9 cellular contexts compared by ENCODE assay signal in genomic region chr15:44736261-44736765, GRCh38. TPM values are rescaled to one million over a fixed set of nuclear protein-coding genes. Genes with fewer than 3 reads are reported as not detected.
DNase-seq lines count a peak whose midpoint lies in the region; ATAC-seq and TF ChIP-seq lines count a peak whose summit lies in the region.
"Had no signal": no experiment of that assay in that cellular context is flagged by ENCODE, and none has a peak within 500 bp of the region (broad histone marks: within the 10 kb centered on the region; RNA-seq: fewer than 3 reads in every experiment).

Gene TRIM69 (plus strand): TSS chr15:44736528. CDS start chr15:44736705, 177 bp downstream.

- intact Hi-C loops in upper lobe of right lung (cut with DNase I): loop anchor here (10.0 kb wide), 1 partner anchor 82 kb away; no protein-coding TSS in a partner anchor

- DNase-seq in activated effector memory CD4-positive, alpha-beta T cell treated with anti-CD3 and anti-CD28 coated beads, Interleukin-2, amount 50 U/mL, for 16 hours: peak; percentile 62
- DNase-seq in activated effector memory CD4-positive, alpha-beta T cell treated with Interleukin-2 at 50 U/mL for 16 hours: no peak
- DNase-seq in activated naive CD4-positive, alpha-beta T cell treated with anti-CD3 and anti-CD28 coated beads, Interleukin-2, amount 50 U/mL, for 72 hours (ENCODE audit: low spot score in 2 of 2): no peak
- DNase-seq in mesenchymal stem cell (no peak), upper lobe of right lung (no peak), NCI-H345 treated with DMSO at 0.1 percent for 48 hours (lab: John Stamatoyannopoulos, UW; ENCODE audit: unreplicated experiment) (no peak), NCI-H128 (lab: John Stamatoyannopoulos, UW; ENCODE audit: unreplicated experiment) (no peak)
- DNase-seq: COR-L47 had no signal

- WGBS in mesenchymal stem cell: 85% methylated on average over 1 of the region's 3 CpGs

- H3K36me3 Mint-ChIP-seq in activated naive CD4-positive, alpha-beta T cell treated with anti-CD3 and anti-CD28 coated beads, Interleukin-2, amount 50 U/mL, for 72 hours: peaks cover 12 to 15% of the 10 kb centered on the region in 2 donors

- no peak within 1 kb of the TSS for H3K18ac ChIP-seq in mesenchymal stem cell (ENCODE audit: low read depth in 1 of 2, low read length in 2 of 2)

- H3K4ac ChIP-seq in mesenchymal stem cell (ENCODE audit: low read depth in 1 of 2, low read length in 2 of 2): no peak within 1 kb of the TSS

- no peaks in the 10 kb centered on the region for H3K9me3 Mint-ChIP-seq in activated naive CD4-positive, alpha-beta T cell treated with anti-CD3 and anti-CD28 coated beads, Interleukin-2, amount 50 U/mL, for 72 hours

- no peak within 1 kb of the TSS for H4K91ac ChIP-seq in mesenchymal stem cell (ENCODE audit: low read length)

- H3K23ac ChIP-seq in mesenchymal stem cell (ENCODE audit: low read length in 2 of 2): no peak within 1 kb of the TSS

- H3K9ac ChIP-seq in mesenchymal stem cell (ENCODE audit: low read length): peak within 1 kb of the TSS; percentile 13

- no peak for TF ChIP-seq CTCF in upper lobe of right lung (IDR thresholded peaks at IDR 0.05)

- H3K79me1 ChIP-seq in mesenchymal stem cell (replicated peaks; ENCODE audit: low read length, poor library complexity, severe bottlenecking): peaks cover 3% of the 10 kb centered on the region

- peaks cover 0 to 14% of the 10 kb centered on the region in 2 experiments for H3K36me3 ChIP-seq in mesenchymal stem cell (ENCODE audit: control insufficient read depth in 1 of 2, insufficient read depth in 2 of 2, low read depth in 1 of 2, low read length in 2 of 2)
- H3K36me3 ChIP-seq in upper lobe of right lung: peaks cover 8% of the 10 kb centered on the region

- H2AK5ac ChIP-seq in mesenchymal stem cell (ENCODE audit: low read length, severe bottlenecking): no peak within 1 kb of the TSS

- H3K4me2 ChIP-seq in mesenchymal stem cell (ENCODE audit: low read length, poor library complexity, severe bottlenecking): no peak within 1 kb of the TSS

- H2AFZ ChIP-seq in mesenchymal stem cell (ENCODE audit: low read depth, low read length): no peak within 1 kb of the TSS

- no peak within 1 kb of the TSS for H4K8ac ChIP-seq in mesenchymal stem cell (ENCODE audit: low read length)

- ATAC-seq in activated naive CD4-positive, alpha-beta T cell treated with anti-CD3 and anti-CD28 coated beads, Interleukin-2, amount 50 U/mL, for 72 hours: peak in 1 of 2 donors; percentile 54
- no peak for ATAC-seq in upper lobe of right lung
- no peak for ATAC-seq in GM19328 (IDR thresholded peaks at IDR 0.05; ENCODE audit: unreplicated experiment)

- H3K4me3 ChIP-seq in mesenchymal stem cell (ENCODE audit: insufficient read depth in 1 of 2, low read depth in 1 of 2, low read length in 2 of 2) (no peak within 1 kb of the TSS), upper lobe of right lung (no peak within 1 kb of the TSS)

- H3K14ac ChIP-seq in mesenchymal stem cell (ENCODE audit: low read length in 2 of 2): no peak within 1 kb of the TSS

- peak within 1 kb of the TSS; percentile 90 to 98 for H3K27ac Mint-ChIP-seq in activated naive CD4-positive, alpha-beta T cell treated with anti-CD3 and anti-CD28 coated beads, Interleukin-2, amount 50 U/mL, for 72 hours

- H2BK15ac ChIP-seq in mesenchymal stem cell (ENCODE audit: low read depth, poor library complexity, severe bottlenecking): peak within 1 kb of the TSS; percentile 16

- no peak within 1 kb of the TSS for H2BK120ac ChIP-seq in mesenchymal stem cell (ENCODE audit: low read depth, low read length)

- H3K27ac ChIP-seq in mesenchymal stem cell (ENCODE audit: low read length, poor library complexity, severe bottlenecking) (no peak within 1 kb of the TSS), upper lobe of right lung (peak within 1 kb of the TSS; percentile 78)

- H2BK12ac ChIP-seq in mesenchymal stem cell (ENCODE audit: low read length in 2 of 2): no peak within 1 kb of the TSS

- H3K4me1 ChIP-seq in mesenchymal stem cell (ENCODE audit: control insufficient read depth, insufficient read depth, low read depth, low read length) (no peaks in the 10 kb centered on the region), upper lobe of right lung (peaks cover 13% of the 10 kb centered on the region)

- H3K9me3 ChIP-seq in mesenchymal stem cell (ENCODE audit: control insufficient read depth, low read length): no peaks in the 10 kb centered on the region
- no peaks in the 10 kb centered on the region for H3K9me3 ChIP-seq in upper lobe of right lung

- no peak within 1 kb of the TSS for H2BK5ac ChIP-seq in mesenchymal stem cell (ENCODE audit: low read depth, low read length, poor library complexity, severe bottlenecking)

- H3K27me3 ChIP-seq in mesenchymal stem cell (ENCODE audit: control insufficient read depth in 1 of 2, insufficient read depth in 1 of 2, low read length in 2 of 2) (no peaks in the 10 kb centered on the region), upper lobe of right lung (no peaks in the 10 kb centered on the region)

RNA-seq across cellular contexts. Expression of gene TRIM69, which starts in this region (rescaled TPM):
- total RNA-seq in activated naive CD4-positive, alpha-beta T cell treated with anti-CD3 and anti-CD28 coated beads, Interleukin-2, amount 50 U/mL, for 72 hours: 10 to 100 TPM; 60.8 to 68.8 TPM
- polyA plus RNA-seq in mesenchymal stem cell (2013, experiment 1 of 2): 7.6 TPM
- 7.0 TPM for polyA plus RNA-seq in mesenchymal stem cell (2013, experiment 2 of 2)
- total RNA-seq in upper lobe of right lung: 25.4 TPM
